9 cellular contexts compared by ENCODE assay signal in genomic region chr1:43227138-43227836, GRCh38. TPM values are rescaled to one million over a fixed set of nuclear protein-coding genes. Genes with fewer than 3 reads are reported as not detected.
A peak's percentile ranks its signal among the peaks of the same experiment; 100 is the strongest.
DNase-seq lines count a peak whose midpoint lies in the region; ATAC-seq and TF ChIP-seq lines count a peak whose summit lies in the region.
"Had no signal": no experiment of that assay in that cellular context is flagged by ENCODE, and none has a peak within 500 bp of the region (broad histone marks: within the 10 kb centered on the region; RNA-seq: fewer than 3 reads in every experiment).

No MANE protein-coding gene starts in this region.

- no peaks in the 10 kb centered on the region for H3K27me3 ChIP-seq in lung (ENCODE audit: control insufficient read depth, insufficient read depth)

- peak; percentile 99 for TF ChIP-seq CTCF in HFFc6 (IDR thresholded peaks at IDR 0.05)
- peak; percentile 95 for TF ChIP-seq CTCF in lung (IDR thresholded peaks at IDR 0.05; ENCODE audit: control extremely low read depth, extremely low read depth)

- H3K27ac ChIP-seq in lung (ENCODE audit: low read depth in 1 of 2, low read length in 1 of 2) = peak overlapping the region in 1 of 2 donors; percentile 68

- H3K4me1 Mint-ChIP-seq in HFFc6 (ENCODE audit: low read depth) = peaks cover 47% of the 10 kb centered on the region

- no peak overlapping the region for H3K4me3 ChIP-seq in lung

- ATAC-seq in lung (ENCODE audit: insufficient read depth, low FRiP score) = peak; percentile 84
- no peak for ATAC-seq in HG02763 (IDR thresholded peaks at IDR 0.05; ENCODE audit: unreplicated experiment)

- H3K36me3 Mint-ChIP-seq in HFFc6 (ENCODE audit: low read depth) = no peaks in the 10 kb centered on the region

- peaks cover 1% of the 10 kb centered on the region; the same call in 1 of the 2 replicates for H3K27me3 Mint-ChIP-seq in HFFc6 (ENCODE audit: insufficient read depth)
- H3K27me3 Mint-ChIP-seq: IgD-negative memory B cell had no signal

- H3K36me3 ChIP-seq in lung (ENCODE audit: control insufficient read depth in 2 of 2, insufficient read depth in 2 of 2, low read length in 2 of 2) = no peaks in the 10 kb centered on the region

- WGBS in lung, 2 donors = 15 to 18% methylated on average over 12 of the region's 12 CpGs

- H3K27ac Mint-ChIP-seq in HFFc6 = peak overlapping the region; percentile 28; the same call in 1 of the 2 replicates

- no peaks in the 10 kb centered on the region for H3K9me3 Mint-ChIP-seq in HFFc6
- H3K9me3 Mint-ChIP-seq: IgD-negative memory B cell had no signal

- H3K4me3 Mint-ChIP-seq in HFFc6 = no peak overlapping the region
- H3K4me3 Mint-ChIP-seq: IgD-negative memory B cell had no signal

- H3K4me1 ChIP-seq in lung (ENCODE audit: control insufficient read depth in 2 of 2, insufficient read depth in 2 of 2, low read length in 2 of 2) = peaks cover 0 to 1% of the 10 kb centered on the region in 2 donors

- DNase-seq in CMK (ENCODE audit: low read depth) = peak; percentile 81
- peak; percentile 55 for DNase-seq in HFFc6
- DNase-seq in NCI-H748 (lab: John Stamatoyannopoulos, UW; ENCODE audit: unreplicated experiment) = peak; percentile 99
- DNase-seq in activated CD4-positive, alpha-beta T cell treated with anti-CD3 and anti-CD28 coated beads, Interleukin-2, amount 50 U/mL, for 4 hours = peak; percentile 81 to 88
- DNase-seq in ecto neural progenitor cell (ENCODE audit: low spot score) = peak; percentile 90
- DNase-seq in lung (ENCODE audit: low spot score) = peak; percentile 85
- DNase-seq in stimulated activated CD8-positive, alpha-beta memory T cell treated with anti-CD3 and anti-CD28 coated beads, Interleukin-15, amount 100 ng/mL, for 1 hour (ENCODE audit: low read depth) = peak; percentile 84

- no peaks in the 10 kb centered on the region for H3K9me3 ChIP-seq in lung (ENCODE audit: control insufficient read depth in 2 of 2, insufficient read depth in 1 of 2, low read length in 1 of 2)

RNA-seq across cellular contexts. Expression of gene TMEM125, which starts 42.5 kb away (rescaled TPM):
- total RNA-seq in HFFc6 (2021; fragmentation: NEBNext Ultra II Directional; extraction: Animal tissue kit (Norgen Biotek cat#: 25700)) = not detected
- 100 to 1,000 TPM in 1 of 2 donors, 10 to 100 TPM in 1; 41.0 to 228 TPM for total RNA-seq in lung
- polyA plus RNA-seq in lung = 100 to 1,000 TPM; 101 to 127 TPM
- polyA plus RNA-seq: IgD-negative memory B cell had no signal

RNA-seq across cellular contexts. Expression of gene CFAP57, which starts 55.2 kb away (rescaled TPM):
- total RNA-seq in HFFc6 (2021; fragmentation: NEBNext Ultra II Directional; extraction: Animal tissue kit (Norgen Biotek cat#: 25700)) = under 1 TPM; 0.14 to 0.75 (median 0.19) TPM
- total RNA-seq in lung = 10 to 100 TPM; 10.4 to 12.3 TPM
- polyA plus RNA-seq in lung = 1 to 10 TPM; 1.7 to 2.2 TPM

RNA-seq across cellular contexts. Expression of gene EBNA1BP2, which starts 55.2 kb away (rescaled TPM):
- 100 to 1,000 TPM; 107 to 146 (median 134) TPM for total RNA-seq in HFFc6 (2021; fragmentation: NEBNext Ultra II Directional; extraction: Animal tissue kit (Norgen Biotek cat#: 25700))
- 10 to 100 TPM; 35.9 to 65.3 TPM for total RNA-seq in lung
- 10 to 100 TPM; 51.5 to 99.4 TPM for polyA plus RNA-seq in lung

RNA-seq across cellular contexts. Expression of gene C1orf210, which starts 58.1 kb away (rescaled TPM):
- not detected for total RNA-seq in HFFc6 (2021; fragmentation: NEBNext Ultra II Directional; extraction: Animal tissue kit (Norgen Biotek cat#: 25700))
- total RNA-seq in lung = 10 to 100 TPM; 10.4 to 24.7 TPM
- polyA plus RNA-seq in lung = 10 to 100 TPM; 17.2 to 25.9 TPM
- polyA plus RNA-seq: IgD-negative memory B cell had no signal

Comparison
In these comparisons a context has a peak if more than half of its experiments do, and no peak if none do; other contexts are left out.
1. RNA of gene TMEM125, which starts 42.5 kb away (total RNA-seq): 41.0 to 228 TPM in lung; not detected in HFFc6; every median in the first group is over 10 times any median in the second.
2. RNA of gene CFAP57, which starts 55.2 kb away (total RNA-seq): 10.4 to 12.3 TPM in lung; 0.14 to 0.75 TPM in HFFc6; every median in the first group is over 4 times any median in the second.
3. Peak in every context shown above with its lines, with median percentiles within 50 percentile points of each other: DNase-seq.